Comparison of ENCODE assay signal across 24 cellular contexts in the genomic region with DNA sequence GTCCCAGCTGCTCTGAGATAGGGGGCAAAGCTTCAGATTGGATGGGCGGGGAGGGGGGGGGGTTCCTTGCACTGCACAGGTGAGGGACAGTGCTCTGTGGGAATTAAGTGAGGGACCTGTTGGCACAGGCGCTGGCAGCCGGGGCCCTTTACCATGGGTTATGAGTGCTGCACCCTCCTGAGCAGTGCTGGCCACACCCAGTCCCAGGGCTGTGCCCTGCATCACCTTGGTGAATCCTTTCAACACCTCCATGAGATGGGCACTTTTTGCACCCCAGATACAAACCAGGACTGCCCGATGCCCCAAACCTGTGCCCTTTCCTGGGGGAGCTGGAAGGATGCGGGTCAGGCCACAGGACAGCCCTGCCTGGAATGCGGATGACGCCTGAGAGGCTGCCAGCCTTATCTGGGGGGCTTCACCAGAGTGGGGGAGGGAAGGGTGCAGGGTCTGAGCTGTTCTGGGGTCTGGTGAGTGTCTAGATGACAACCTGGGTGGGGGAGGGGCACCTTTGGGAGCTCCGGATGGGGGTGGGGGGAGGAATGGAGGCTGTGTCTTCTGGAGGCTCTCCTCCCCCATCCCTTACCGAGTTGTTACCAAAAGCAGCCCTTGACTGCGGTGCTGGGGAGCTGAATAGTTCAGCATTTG. TPM values are rescaled to one million over a fixed set of nuclear protein-coding genes. Genes with fewer than 3 reads are reported as not detected.
A peak's percentile ranks its signal among the peaks of the same experiment; 100 is the strongest.
DNase-seq lines count a peak whose midpoint lies in the region; ATAC-seq and TF ChIP-seq lines count a peak whose summit lies in the region.
"Had no signal": no experiment of that assay in that cellular context is flagged by ENCODE, and none has a peak within 500 bp of the region (broad histone marks: within the 10 kb centered on the region; RNA-seq: fewer than 3 reads in every experiment).

No MANE protein-coding gene starts in this region.

- CTCF ChIA-PET in SK-N-SH (lab: Yijun Ruan, JAX), result interaction anchor here (1.1 to 6.1 kb wide), 7 partner anchors 7 to 28 kb away, joined by 3 to 46 read pairs (median 4); no protein-coding TSS in a partner anchor
- CTCF ChIA-PET in CD4-positive, alpha-beta T cell (lab: Charles Lee), result no interaction called here

- H2AFZ ChIP-seq in SK-N-SH (ENCODE audit: low read depth), result no peak overlapping the region

- no peaks in the 10 kb centered on the region for H3F3A ChIP-seq in SK-N-SH (replicated peaks; ENCODE audit: insufficient read depth)

- peaks cover 77% of the 10 kb centered on the region for H3K4me1 Mint-ChIP-seq in mesothelial cell of epicardium
- H3K4me1 Mint-ChIP-seq in type B pancreatic cell (ENCODE audit: unreplicated experiment), result peaks cover 57% of the 10 kb centered on the region
- H3K4me1 Mint-ChIP-seq in CD4-positive, alpha-beta T cell (ENCODE audit: low read depth), result peaks cover 17% of the 10 kb centered on the region

- POLR2A ChIA-PET in SK-N-SH (lab: Yijun Ruan, JAX), result no interaction called here
- POLR2A ChIA-PET in CD4-positive, alpha-beta T cell (lab: Charles Lee), result no interaction called here

- no peaks in the 10 kb centered on the region for H3K36me3 Mint-ChIP-seq in mesothelial cell of epicardium
- H3K36me3 Mint-ChIP-seq in type B pancreatic cell, result no peaks in the 10 kb centered on the region
- H3K36me3 Mint-ChIP-seq in CD4-positive, alpha-beta T cell (ENCODE audit: low read depth), result no peaks in the 10 kb centered on the region
- H3K36me3 Mint-ChIP-seq: naive thymus-derived CD8-positive, alpha-beta T cell had no signal

- H3K36me3 ChIP-seq in SK-N-SH (replicated peaks in 1 of 2; ENCODE audit: control insufficient read depth in 1 of 2, insufficient read depth in 2 of 2, low read length in 1 of 2) (no peaks in the 10 kb centered on the region), colonic mucosa (no peaks in the 10 kb centered on the region), sigmoid colon (no peaks in the 10 kb centered on the region)
- H3K36me3 ChIP-seq: prostate gland had no signal

- no peak for TF ChIP-seq POLR2A in sigmoid colon (IDR thresholded peaks at IDR 0.05)

- intact Hi-C loops in colonic mucosa (cut with DNase I) (no loop called here), sigmoid colon (cut with DNase I) (no loop called here)
- intact Hi-C loops in CD4-positive, alpha-beta T cell (cut with DNase I, micrococcal nuclease), result no loop called here

- H3K27me3 ChIP-seq in SK-N-SH (ENCODE audit: insufficient read depth), result no peaks in the 10 kb centered on the region
- H3K27me3 ChIP-seq in colonic mucosa, result no peaks in the 10 kb centered on the region
- no peaks in the 10 kb centered on the region for H3K27me3 ChIP-seq in CD4-positive, alpha-beta T cell (ENCODE audit: control insufficient read depth, insufficient read depth, low read length)
- H3K27me3 ChIP-seq in sigmoid colon, result peaks cover 0 to 9% (median 0%) of the 10 kb centered on the region in 3 donors

- H3K4me1 ChIP-seq in SK-N-SH (ENCODE audit: control insufficient read depth in 1 of 2, insufficient read depth in 2 of 2, low read depth in 1 of 2, low read length in 1 of 2), result peaks cover 0 to 4% of the 10 kb centered on the region in 2 experiments; a peak in 1 of 4 replicates
- peaks cover 10% of the 10 kb centered on the region for H3K4me1 ChIP-seq in colonic mucosa
- peaks cover 0 to 27% (median 15%) of the 10 kb centered on the region in 4 donors for H3K4me1 ChIP-seq in sigmoid colon
- H3K4me1 ChIP-seq: prostate gland had no signal

- H3K9me3 ChIP-seq in SK-N-SH (no peaks in the 10 kb centered on the region), colonic mucosa (no peaks in the 10 kb centered on the region), sigmoid colon (no peaks in the 10 kb centered on the region)
- no peaks in the 10 kb centered on the region for H3K9me3 ChIP-seq in CD4-positive, alpha-beta T cell (ENCODE audit: control insufficient read depth, low read length)
- H3K9me3 ChIP-seq: prostate gland had no signal

- no peak for ATAC-seq in SK-N-SH treated with all-trans-retinoic acid at 6 μM for 48 hours
- no peak for ATAC-seq in CD4-positive, alpha-beta T cell (ENCODE audit: poor library complexity)
- ATAC-seq in HG03565 (IDR thresholded peaks at IDR 0.05; ENCODE audit: unreplicated experiment), result no peak
- ATAC-seq: naive thymus-derived CD8-positive, alpha-beta T cell; stimulated activated naive CD8-positive, alpha-beta T cell treated with anti-CD3 and anti-CD28 coated beads, Interleukin-15, amount 100 ng/mL, for 72 hours had no signal

- no peak overlapping the region for H3K4me2 ChIP-seq in SK-N-SH

- DNase-seq in SK-N-SH (peak; percentile 37), colonic mucosa (peak; percentile 54), mesothelial cell of epicardium (ENCODE audit: low spot score in 2 of 2, unreplicated experiment in 2 of 2) (no peak), type B pancreatic cell (ENCODE audit: extremely low spot score, unreplicated experiment) (no peak), sigmoid colon (no peak)
- no peak for DNase-seq in CD4-positive, alpha-beta T cell
- DNase-seq: activated B cell treated with CpG ODN at 0.5 μM for 24 hours; activated CD8-positive, alpha-beta T cell treated with anti-CD3 and anti-CD28 coated beads for 36 hours; activated gamma-delta T cell treated with Interleukin-2 at 50 U/mL for 16 hours; amniotic stem cell; caudate nucleus; MM.1S; naive thymus-derived CD8-positive, alpha-beta T cell; NCI-H1694; NCI-H774; stimulated activated CD4-positive, alpha-beta T cell treated with anti-CD3 and anti-CD28 coated beads, Interleukin-2, amount 100 ng/mL, for 48 hours; stimulated activated naive CD8-positive, alpha-beta T cell treated with anti-CD3 and anti-CD28 coated beads, Interleukin-15, amount 100 ng/mL, for 72 hours had no signal

- WGBS in SK-N-SH (ENCODE audit: low lambda C conversion rate), result 77% methylated on average over 4 of the region's 10 CpGs
- WGBS in sigmoid colon, 2 donors, result 56 to 67% methylated on average over 10 of the region's 10 CpGs

- TF ChIP-seq RAD21 in SK-N-SH (IDR thresholded peaks at IDR 0.05; ENCODE audit: low read length), result no peak

- H3K9ac ChIP-seq in SK-N-SH (no peak overlapping the region), colonic mucosa (ENCODE audit: low read depth in 2 of 2, low read length in 2 of 2) (no peak overlapping the region)

- H3K27ac ChIP-seq in SK-N-SH (ENCODE audit: low read depth in 2 of 2, low read length in 1 of 2) (no peak overlapping the region), colonic mucosa (peak overlapping the region; percentile 36), sigmoid colon (no peak overlapping the region)
- H3K27ac ChIP-seq in CD4-positive, alpha-beta T cell (ENCODE audit: low read depth, low read length), result no peak overlapping the region
- H3K27ac ChIP-seq: prostate gland had no signal

- H4K20me1 ChIP-seq in SK-N-SH (ENCODE audit: insufficient read depth), result no peaks in the 10 kb centered on the region

- H3K4me3 Mint-ChIP-seq in mesothelial cell of epicardium (no peak overlapping the region), type B pancreatic cell (peak overlapping the region; percentile 19)
- no peak overlapping the region for H3K4me3 Mint-ChIP-seq in CD4-positive, alpha-beta T cell
- H3K4me3 Mint-ChIP-seq: activated B cell treated with CpG ODN at 0.5 μM for 24 hours; activated CD8-positive, alpha-beta T cell treated with anti-CD3 and anti-CD28 coated beads for 36 hours; B cell; stimulated activated naive CD8-positive, alpha-beta T cell treated with anti-CD3 and anti-CD28 coated beads, Interleukin-15, amount 100 ng/mL, for 72 hours; T-helper 2 cell treated with Interferon-gamma antibody and Interleukin-4, amounts not matched to agents 5 μg/mL and 100 μg/mL, for 36 hours had no signal

- no peak overlapping the region for H3K4me3 ChIP-seq in SK-N-SH (ENCODE audit: low read depth in 2 of 2, low read length in 1 of 2)
- no peak overlapping the region for H3K4me3 ChIP-seq in colonic mucosa
- no peak overlapping the region for H3K4me3 ChIP-seq in sigmoid colon
- H3K4me3 ChIP-seq: prostate gland had no signal

- no peaks in the 10 kb centered on the region for H3K9me3 Mint-ChIP-seq in mesothelial cell of epicardium
- H3K9me3 Mint-ChIP-seq in type B pancreatic cell, result no peaks in the 10 kb centered on the region
- H3K9me3 Mint-ChIP-seq in CD4-positive, alpha-beta T cell, result no peaks in the 10 kb centered on the region
- H3K9me3 Mint-ChIP-seq: activated B cell treated with CpG ODN at 0.5 μM for 24 hours; activated CD8-positive, alpha-beta T cell treated with anti-CD3 and anti-CD28 coated beads for 36 hours; IgD-negative memory B cell; naive thymus-derived CD8-positive, alpha-beta T cell; stimulated activated naive CD8-positive, alpha-beta T cell treated with anti-CD3 and anti-CD28 coated beads, Interleukin-15, amount 100 ng/mL, for 72 hours; T-helper 2 cell treated with Interferon-gamma antibody and Interleukin-4, amounts not matched to agents 5 μg/mL and 100 μg/mL, for 36 hours had no signal

- no peaks in the 10 kb centered on the region for H3K79me2 ChIP-seq in SK-N-SH (ENCODE audit: insufficient read depth)

- TF ChIP-seq CTCF in SK-N-SH (IDR thresholded peaks at IDR 0.05), result no peak
- TF ChIP-seq CTCF in colonic mucosa (IDR thresholded peaks at IDR 0.05), result no peak
- no peak for TF ChIP-seq CTCF in mesothelial cell of epicardium (IDR thresholded peaks at IDR 0.05; ENCODE audit: unreplicated experiment)
- no peak for TF ChIP-seq CTCF in type B pancreatic cell (conservative IDR thresholded peaks at IDR 0.05)
- no peak for TF ChIP-seq CTCF in CD4-positive, alpha-beta T cell (IDR thresholded peaks at IDR 0.05)
- TF ChIP-seq CTCF in sigmoid colon (IDR thresholded peaks at IDR 0.05), result no peak

- H3K27me3 Mint-ChIP-seq in mesothelial cell of epicardium (ENCODE audit: low read depth) (no peaks in the 10 kb centered on the region), type B pancreatic cell (peaks cover 4% of the 10 kb centered on the region)
- peaks cover 13% of the 10 kb centered on the region for H3K27me3 Mint-ChIP-seq in CD4-positive, alpha-beta T cell
- H3K27me3 Mint-ChIP-seq: activated B cell treated with CpG ODN at 0.5 μM for 24 hours had no signal

- TF ChIP-seq EP300 in SK-N-SH (IDR thresholded peaks at IDR 0.05; ENCODE audit: borderline replicate concordance in 1 of 2, low read depth in 1 of 2, low read length in 1 of 2), result no peak
- TF ChIP-seq EP300 in sigmoid colon (IDR thresholded peaks at IDR 0.05), result no peak

- H3K27ac Mint-ChIP-seq in mesothelial cell of epicardium, result peak overlapping the region; percentile 89
- no peak overlapping the region for H3K27ac Mint-ChIP-seq in type B pancreatic cell
- H3K27ac Mint-ChIP-seq in CD4-positive, alpha-beta T cell, result no peak overlapping the region
- H3K27ac Mint-ChIP-seq: activated B cell treated with CpG ODN at 0.5 μM for 24 hours; activated CD8-positive, alpha-beta T cell treated with anti-CD3 and anti-CD28 coated beads for 36 hours; B cell; IgD-negative memory B cell; stimulated activated naive CD8-positive, alpha-beta T cell treated with anti-CD3 and anti-CD28 coated beads, Interleukin-15, amount 100 ng/mL, for 72 hours; T-helper 2 cell treated with Interferon-gamma antibody and Interleukin-4, amounts not matched to agents 5 μg/mL and 100 μg/mL, for 36 hours had no signal

- H3K9me2 ChIP-seq in SK-N-SH, result no peaks in the 10 kb centered on the region

RNA-seq across cellular contexts. Expression of a gene that starts 5.2 kb away (rescaled TPM):
- polyA plus RNA-seq in SK-N-SH (2012; rRNA removed), result not detected in 2 replicates
- under 0.01 TPM in 2 replicates for polyA plus RNA-seq in SK-N-SH (2012; cell fraction: cytosol; rRNA removed)
- 0.02 and 0.05 TPM in 2 replicates for polyA plus RNA-seq in SK-N-SH (2012; cell fraction: nucleus; rRNA removed)
- total RNA-seq in colonic mucosa, result 1 to 10 TPM in 1 of 2 donors, under 1 TPM in 1; 0.69 to 2.4 TPM
- total RNA-seq in mesothelial cell of epicardium, result 35.1 to 43.0 TPM (median 41.0 TPM) in 3 replicates
- total RNA-seq in type B pancreatic cell (ENCODE audit: low replicate concordance), result 1.1 and 61.1 TPM in 2 replicates
- total RNA-seq in CD4-positive, alpha-beta T cell, result not detected
- total RNA-seq in sigmoid colon, result under 1 TPM in 2 of 4 donors, not detected in 2; 0.14 to 0.33 TPM
- under 1 TPM in 2 of 3 donors, not detected in 1; 0.46 to 0.79 TPM for polyA plus RNA-seq in sigmoid colon
- polyA plus RNA-seq: IgD-negative memory B cell, keratinocyte had no signal

Comparison
In these comparisons a context has a peak if more than half of its experiments do, and no peak if none do; other contexts are left out.
1. DNase-seq: peak in SK-N-SH (single experiment) and colonic mucosa (single experiment); none in mesothelial cell of epicardium (0 of 2), type B pancreatic cell (single experiment), CD4-positive, alpha-beta T cell (0 of 10) and sigmoid colon (single experiment).